ENCODE assay signal across 8 cellular contexts in genomic region chr2:8515390-8515761, GRCh38.
A peak's percentile ranks its signal among the peaks of the same experiment; 100 is the strongest.
DNase-seq lines count a peak whose midpoint lies in the region; ATAC-seq and TF ChIP-seq lines count a peak whose summit lies in the region.
"Had no signal": no experiment of that assay in that cellular context is flagged by ENCODE, and none has a peak within 500 bp of the region (broad histone marks: within the 10 kb centered on the region; RNA-seq: fewer than 3 reads in every experiment).

No MANE protein-coding gene starts in this region.

- no peaks in the 10 kb centered on the region for H3K9me3 ChIP-seq in adrenal gland (replicated peaks in 1 of 3)

- H3K9me3 Mint-ChIP-seq in T-cell: peaks cover 0 to 4% (median 4%) of the 10 kb centered on the region in 3 donors

- H3K4me3 ChIP-seq in adrenal gland: peak overlapping the region in 1 of 4 donors; percentile 7

- peak overlapping the region in 3 of 5 donors; percentile 6 to 83 (median 63) for H3K27ac ChIP-seq in adrenal gland
- H3K27ac ChIP-seq: VCaP had no signal

- TF ChIP-seq POLR2A in adrenal gland (IDR thresholded peaks at IDR 0.05): no peak

- CTCF ChIA-PET in T-cell (lab: Charles Lee): interaction anchor here (0.7 to 1.1 kb wide), 3 partner anchors 14 to 38 kb away, joined by 3 read pairs; no protein-coding TSS in a partner anchor

- H3K4me1 ChIP-seq in adrenal gland (replicated peaks in 1 of 2): peaks cover 10 to 11% of the 10 kb centered on the region in 2 donors

- intact Hi-C loops in adrenal gland (cut with DNase I): loop anchor here in 1 of 2 donors (10.0 kb wide), 1 partner anchor 169 kb away; the partner anchor contains the start of gene ID2

- DNase-seq in T-cell (peak; percentile 13 to 76 (median 54)), adrenal gland (peak; percentile 58 to 87 (median 74)), NCI-H2029 treated with DMSO at 0.1 percent for 48 hours (lab: John Stamatoyannopoulos, UW) (no peak), cerebellar cortex (ENCODE audit: low spot score) (no peak)
- peak; percentile 76 for DNase-seq in stimulated activated CD4-positive, alpha-beta T cell treated with anti-CD3 and anti-CD28 coated beads, Interleukin-1b, Interleukin-23, amount 100 ng/mL, for 48 hours

- POLR2A ChIA-PET in T-cell (lab: Charles Lee): interaction anchor here in 1 of 2 donors (0.6 to 0.8 kb wide), 3 partner anchors 28 to 1108 kb away, joined by 3 to 7 read pairs (median 4); no protein-coding TSS in a partner anchor

- H3K36me3 Mint-ChIP-seq in T-cell: peaks cover 9% of the 10 kb centered on the region

- no peaks in the 10 kb centered on the region for H3K27me3 ChIP-seq in adrenal gland

- H3K36me3 ChIP-seq in adrenal gland (replicated peaks in 1 of 2): no peaks in the 10 kb centered on the region

- WGBS in adrenal gland, 4 donors: 6 to 15% (median 10%) methylated on average over 3 to 7 of the region's 7 CpGs

- TF ChIP-seq CTCF in adrenal gland (IDR thresholded peaks at IDR 0.05): no peak

- peak; percentile 71 for ATAC-seq in GM19035 (IDR thresholded peaks at IDR 0.05; ENCODE audit: unreplicated experiment)
- ATAC-seq in HG03045 (IDR thresholded peaks at IDR 0.05; ENCODE audit: unreplicated experiment): peak; percentile 66
- ATAC-seq in T-cell (replicated peaks in 1 of 4): peak; percentile 75 to 94 (median 84)

- H3K4me1 Mint-ChIP-seq in T-cell: peaks cover 29 to 70% (median 34%) of the 10 kb centered on the region in 3 donors

- H3K27me3 Mint-ChIP-seq in T-cell: no peaks in the 10 kb centered on the region

- H3K27ac Mint-ChIP-seq in T-cell: peak overlapping the region; percentile 61 to 67

- H3K4me3 Mint-ChIP-seq in T-cell: peak overlapping the region in 2 of 3 donors; percentile 34 to 74

Comparison
In these comparisons a context has a peak if more than half of its experiments do, and no peak if none do; other contexts are left out.
1. DNase-seq: peak in T-cell (34 of 34), adrenal gland (7 of 7) and stimulated activated CD4-positive, alpha-beta T cell treated with anti-CD3 and anti-CD28 coated beads, Interleukin-1b, Interleukin-23, amount 100 ng/mL, for 48 hours (single experiment); none in NCI-H2029 treated with DMSO at 0.1 percent for 48 hours (single experiment) and cerebellar cortex (single experiment).
2. Peak in every context shown above with its lines, with median percentiles within 50 percentile points of each other: ATAC-seq.